9 cellular contexts compared by ENCODE assay signal in the genomic region with DNA sequence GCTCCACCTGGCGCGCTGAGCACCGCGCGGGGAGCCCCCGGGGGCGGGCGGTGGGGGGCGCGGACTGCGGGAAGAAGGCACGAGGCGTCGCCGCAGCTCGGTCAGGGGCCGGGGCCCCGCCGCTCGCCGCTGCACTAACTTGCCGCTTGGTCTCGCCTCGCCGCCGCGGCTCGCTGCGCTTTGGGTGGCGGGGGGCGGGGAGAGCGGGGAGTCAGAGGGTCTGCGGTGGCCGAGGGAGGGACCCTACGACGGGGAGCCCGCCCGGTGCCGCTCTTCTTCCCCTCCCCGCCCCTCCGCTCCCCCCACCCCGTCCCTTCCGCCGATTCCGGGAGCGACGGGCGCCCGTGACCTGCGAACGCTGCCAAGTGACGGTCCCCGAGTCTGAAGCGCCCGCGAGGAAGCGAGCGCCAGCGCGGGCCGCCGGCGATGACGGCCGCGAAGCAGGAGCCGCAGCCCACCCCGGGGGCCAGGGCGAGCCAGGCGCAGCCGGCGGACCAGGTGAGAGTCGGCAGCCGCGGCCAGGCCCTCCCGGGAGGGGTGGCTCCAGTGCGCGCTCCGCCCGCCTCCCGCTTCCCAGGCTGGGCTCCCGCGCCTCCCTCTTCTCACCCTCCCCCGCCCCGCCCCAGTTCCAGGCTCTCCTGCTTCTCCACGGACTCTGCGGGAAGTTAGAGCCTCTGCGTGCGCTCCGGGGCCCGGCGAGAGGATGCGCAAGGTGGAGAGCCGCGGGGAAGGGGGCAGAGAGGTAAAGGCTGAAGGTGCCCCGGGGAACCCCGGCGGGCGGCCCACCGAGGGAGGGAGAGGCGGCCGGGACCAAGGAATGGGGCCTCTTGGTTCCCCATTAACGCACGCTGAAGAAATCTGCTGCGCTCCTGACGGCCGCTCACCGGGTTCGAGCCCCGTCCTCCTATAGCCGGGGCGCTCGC.
DNase-seq lines count a peak whose midpoint lies in the region; ATAC-seq and TF ChIP-seq lines count a peak whose summit lies in the region.
"Had no signal": no experiment of that assay in that cellular context is flagged by ENCODE, and none has a peak within 500 bp of the region (broad histone marks: within the 10 kb centered on the region; RNA-seq: fewer than 3 reads in every experiment).

No MANE protein-coding gene starts in this region.

- peak overlapping the region; percentile 45 for H3K18ac ChIP-seq in trophoblast cell (ENCODE audit: low read length)

- no peak overlapping the region for H2AK5ac ChIP-seq in trophoblast cell (ENCODE audit: low read length)

- H3K79me1 ChIP-seq in trophoblast cell (ENCODE audit: low read length): peaks cover 4% of the 10 kb centered on the region

- no peak overlapping the region for H2BK12ac ChIP-seq in trophoblast cell (ENCODE audit: low read length)

- no peak overlapping the region for H2BK5ac ChIP-seq in trophoblast cell (ENCODE audit: low read depth, low read length, poor library complexity)

- peak; percentile 28 for ATAC-seq in left ventricle myocardium superior
- no peak for ATAC-seq in HG03039 (IDR thresholded peaks at IDR 0.05; ENCODE audit: unreplicated experiment)
- no peak for ATAC-seq in HG02981 (IDR thresholded peaks at IDR 0.05; ENCODE audit: unreplicated experiment)
- ATAC-seq in gastrocnemius medialis: no peak
- ATAC-seq: stimulated activated memory B cell treated with anti-CD40 and anti-IgM and Interleukin-4, amounts not matched to agents 10 μg/mL and 1 μg/mL and 100 μg/mL, for 72 hours had no signal

- peak overlapping the region; percentile 76 for H3K4me3 ChIP-seq in trophoblast cell (ENCODE audit: low read depth, low read length)
- H3K4me3 ChIP-seq in gastrocnemius medialis: no peak overlapping the region

- intact Hi-C loops in left ventricle myocardium superior (cut with micrococcal nuclease) (no loop called here), gastrocnemius medialis (cut with DNase I; ENCODE audit: low total_unique reads) (no loop called here)

- no peak overlapping the region for H3K9ac ChIP-seq in trophoblast cell (ENCODE audit: low read length)

- in situ Hi-C loops in gastrocnemius medialis (cut with MboI; ENCODE audit: low sequenced_read_pairs in 4 of 4): no loop called here

- H3K79me2 ChIP-seq in trophoblast cell (ENCODE audit: control insufficient read depth, insufficient read depth, low read length, poor library complexity): no peaks in the 10 kb centered on the region

- H3K14ac ChIP-seq in trophoblast cell (ENCODE audit: low read length): peak overlapping the region; percentile 44

- H3K27me3 ChIP-seq in trophoblast cell (ENCODE audit: insufficient read depth, low read length) (peaks cover 13% of the 10 kb centered on the region), gastrocnemius medialis (peaks cover 10 to 37% (median 26%) of the 10 kb centered on the region in 3 donors)

- no peaks in the 10 kb centered on the region for H3K36me3 ChIP-seq in trophoblast cell (ENCODE audit: control insufficient read depth in 1 of 2, insufficient read depth in 2 of 2, low read length in 2 of 2)
- H3K36me3 ChIP-seq in gastrocnemius medialis: no peaks in the 10 kb centered on the region

- no peak overlapping the region for H3K4ac ChIP-seq in trophoblast cell (ENCODE audit: low read depth, low read length)

- H3K23ac ChIP-seq in trophoblast cell (ENCODE audit: low read length): no peak overlapping the region

- peak overlapping the region; percentile 91 for H3K4me2 ChIP-seq in trophoblast cell (ENCODE audit: low read length)

- H4K91ac ChIP-seq in trophoblast cell (ENCODE audit: low read depth, low read length): no peak overlapping the region

- peak overlapping the region; percentile 70 for H4K8ac ChIP-seq in trophoblast cell (ENCODE audit: low read depth, low read length)

- H3K27ac ChIP-seq in trophoblast cell (ENCODE audit: low read depth, low read length): no peak overlapping the region
- H3K27ac ChIP-seq in gastrocnemius medialis: no peak overlapping the region

- peak overlapping the region; percentile 94 for H2AFZ ChIP-seq in trophoblast cell (ENCODE audit: insufficient read depth, low read length, poor library complexity)

- TF ChIP-seq POLR2A in gastrocnemius medialis (IDR thresholded peaks at IDR 0.05): no peak

- H3K4me1 ChIP-seq in trophoblast cell (ENCODE audit: control insufficient read depth in 1 of 2, insufficient read depth in 2 of 2, low read length in 2 of 2) (peaks cover 8 to 10% of the 10 kb centered on the region in 2 experiments), gastrocnemius medialis (no peaks in the 10 kb centered on the region)

- TF ChIP-seq CTCF in gastrocnemius medialis (IDR thresholded peaks at IDR 0.05 in 4 of 5, conservative IDR thresholded peaks at IDR 0.05 in 1 of 5): no peak

- no peak overlapping the region for H4K12ac ChIP-seq in trophoblast cell (ENCODE audit: low read depth, low read length)

- peak overlapping the region; percentile 22 for H2BK120ac ChIP-seq in trophoblast cell (ENCODE audit: insufficient read depth, low read length, poor library complexity)

- DNase-seq in GM03348 (ENCODE audit: low spot score) (peak; percentile 2), NCI-H2196 treated with DMSO at 0.1 percent for 48 hours (lab: John Stamatoyannopoulos, UW; ENCODE audit: unreplicated experiment) (peak; percentile 54), left ventricle myocardium superior (no peak), trophoblast cell (peak; percentile 48 to 56), GM19240 (ENCODE audit: insufficient read length, low spot score) (no peak), gastrocnemius medialis (no peak)

- no peaks in the 10 kb centered on the region for H3K9me3 ChIP-seq in trophoblast cell (ENCODE audit: insufficient read depth, low read depth, low read length)
- H3K9me3 ChIP-seq in gastrocnemius medialis: no peaks in the 10 kb centered on the region

- WGBS in trophoblast cell (ENCODE audit: extremely low coverage, insufficient coverage, insufficient read length): no CpG with 5 or more reads among the region's 113 CpGs

Comparison
In these comparisons a context has a peak if more than half of its experiments do, and no peak if none do; other contexts are left out.
1. DNase-seq: peak in GM03348 (single experiment), NCI-H2196 treated with DMSO at 0.1 percent for 48 hours (single experiment) and trophoblast cell (2 of 2); none in left ventricle myocardium superior (single experiment), GM19240 (single experiment) and gastrocnemius medialis (0 of 2).